Comparison of ENCODE assay signal across 21 cellular contexts in the genomic region with DNA sequence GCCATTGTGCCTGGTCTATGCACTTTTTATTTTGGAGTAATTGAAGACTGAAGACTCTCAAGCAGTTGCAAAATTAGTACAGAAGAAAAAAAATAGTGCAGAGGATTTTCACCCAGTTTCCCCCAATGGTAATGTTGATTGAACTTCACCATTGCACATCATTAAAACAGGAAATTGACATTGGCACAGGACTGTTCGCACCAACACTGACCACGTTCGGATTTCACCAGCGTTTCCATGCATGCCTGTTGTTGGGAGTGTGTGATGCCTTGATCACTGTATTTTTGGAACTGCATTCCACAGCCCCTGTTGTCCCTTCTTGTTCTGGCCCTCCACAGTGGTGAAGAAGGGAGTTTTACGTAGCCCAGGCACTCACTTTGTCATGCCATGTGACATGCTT.
DNase-seq lines count a peak whose midpoint lies in the region; ATAC-seq, FAIRE-seq and TF ChIP-seq lines count a peak whose summit lies in the region.
"Had no signal": no experiment of that assay in that cellular context is flagged by ENCODE, and none has a peak within 500 bp of the region (broad histone marks: within the 10 kb centered on the region; RNA-seq: fewer than 3 reads in every experiment).

No MANE protein-coding gene starts in this region.

- H3K4me1 Mint-ChIP-seq in endodermal cell: no peaks in the 10 kb centered on the region
- H3K4me1 Mint-ChIP-seq: CD4-positive, alpha-beta memory T cell had no signal

- H3K4me1 ChIP-seq in endodermal cell (ENCODE audit: control insufficient read depth, insufficient read depth, low read length): no peaks in the 10 kb centered on the region
- no peaks in the 10 kb centered on the region for H3K4me1 ChIP-seq in sigmoid colon
- H3K4me1 ChIP-seq: A549, HAP-1 had no signal

- no peak for TF ChIP-seq CTCF in bronchial epithelial cell (IDR thresholded peaks at IDR 0.05; ENCODE audit: insufficient read depth, low read length, severe bottlenecking)
- TF ChIP-seq CTCF in endodermal cell (conservative IDR thresholded peaks at IDR 0.05): no peak
- no peak for TF ChIP-seq CTCF in sigmoid colon (IDR thresholded peaks at IDR 0.05)

- H3K27me3 Mint-ChIP-seq in endodermal cell (ENCODE audit: insufficient read depth): no peaks in the 10 kb centered on the region
- H3K27me3 Mint-ChIP-seq: CD4-positive, alpha-beta memory T cell had no signal

- no peak overlapping the region for H3K9ac ChIP-seq in endodermal cell (ENCODE audit: extremely low read depth, low read length, poor library complexity, severe bottlenecking)

- H3K9me3 ChIP-seq in endodermal cell (ENCODE audit: control insufficient read depth, low read length): no peaks in the 10 kb centered on the region
- no peaks in the 10 kb centered on the region for H3K9me3 ChIP-seq in sigmoid colon
- H3K9me3 ChIP-seq: A549, HAP-1 had no signal

- H3K27ac Mint-ChIP-seq in endodermal cell: peak overlapping the region; percentile 30

- no peaks in the 10 kb centered on the region for H3K9me3 Mint-ChIP-seq in endodermal cell
- H3K9me3 Mint-ChIP-seq: CD4-positive, alpha-beta memory T cell had no signal

- peak; percentile 95 for FAIRE-seq in bronchial epithelial cell (lab: Jason Lieb, UNC)
- FAIRE-seq: A549, GM12891, GM18507, H54 had no signal

- H3K36me3 Mint-ChIP-seq in endodermal cell (ENCODE audit: low read depth): peaks cover 13% of the 10 kb centered on the region

- intact Hi-C loops in sigmoid colon (cut with DNase I): no loop called here

- no peaks in the 10 kb centered on the region for H3K36me3 ChIP-seq in bronchial epithelial cell (ENCODE audit: control insufficient read depth, insufficient read depth, low read length)
- no peaks in the 10 kb centered on the region for H3K36me3 ChIP-seq in endodermal cell (ENCODE audit: control insufficient read depth, insufficient read depth, low read length)
- H3K36me3 ChIP-seq in sigmoid colon: peaks cover 75 to 95% (median 86%) of the 10 kb centered on the region in 4 donors
- H3K36me3 ChIP-seq: HAP-1 had no signal

- no peak for TF ChIP-seq POLR2A in sigmoid colon (IDR thresholded peaks at IDR 0.05)

- H3K4me3 ChIP-seq in bronchial epithelial cell (ENCODE audit: low read depth, low read length) (no peak overlapping the region), endodermal cell (ENCODE audit: low read length) (no peak overlapping the region), sigmoid colon (no peak overlapping the region)
- H3K4me3 ChIP-seq: A549, HAP-1 had no signal

- no peak for TF ChIP-seq EP300 in sigmoid colon (IDR thresholded peaks at IDR 0.05)

- 97 to 100% methylated on average over 3 to 5 of the region's 5 CpGs for WGBS in endodermal cell (ENCODE audit: insufficient coverage in 1 of 2, insufficient read length in 1 of 2), 2 experiments
- 90 to 93% methylated on average over 5 of the region's 5 CpGs for WGBS in sigmoid colon, 2 donors

- H3K27me3 ChIP-seq in bronchial epithelial cell (ENCODE audit: control insufficient read depth, insufficient read depth, low read length) (no peaks in the 10 kb centered on the region), endodermal cell (ENCODE audit: control insufficient read depth, insufficient read depth, low read length, poor library complexity, severe bottlenecking) (no peaks in the 10 kb centered on the region), sigmoid colon (no peaks in the 10 kb centered on the region)

- no peak overlapping the region for H3K27ac ChIP-seq in endodermal cell (ENCODE audit: low read depth, low read length)
- no peak overlapping the region for H3K27ac ChIP-seq in sigmoid colon
- H3K27ac ChIP-seq in caudate nucleus (ENCODE audit: low read depth, low read length): no peak overlapping the region
- H3K27ac ChIP-seq: A549 had no signal

- ATAC-seq in HG02885 (IDR thresholded peaks at IDR 0.05; ENCODE audit: poor library complexity, unreplicated experiment): no peak
- ATAC-seq: A549 had no signal

- DNase-seq in bronchial epithelial cell (ENCODE audit: low read depth): no peak
- no peak for DNase-seq in endodermal cell
- DNase-seq in sigmoid colon: peak; percentile 32
- DNase-seq in HUDEP-2 (lab: John Stamatoyannopoulos, UW; ENCODE audit: unreplicated experiment in 76 of 76): no peak
- no peak for DNase-seq in caudate nucleus (lab: John Stamatoyannopoulos, UW)
- DNase-seq: 8988T; ACHN; C1 segment of cervical spinal cord; Calu3; CD4-positive, alpha-beta memory T cell; COR-L47; DMS53; DMS79 treated with DMSO at 0.1 percent for 48 hours; GF-D8; GOT3 had no signal

- H3K4me3 Mint-ChIP-seq in endodermal cell: no peak overlapping the region
- H3K4me3 Mint-ChIP-seq: CD4-positive, alpha-beta memory T cell had no signal
